In the genomic region with DNA sequence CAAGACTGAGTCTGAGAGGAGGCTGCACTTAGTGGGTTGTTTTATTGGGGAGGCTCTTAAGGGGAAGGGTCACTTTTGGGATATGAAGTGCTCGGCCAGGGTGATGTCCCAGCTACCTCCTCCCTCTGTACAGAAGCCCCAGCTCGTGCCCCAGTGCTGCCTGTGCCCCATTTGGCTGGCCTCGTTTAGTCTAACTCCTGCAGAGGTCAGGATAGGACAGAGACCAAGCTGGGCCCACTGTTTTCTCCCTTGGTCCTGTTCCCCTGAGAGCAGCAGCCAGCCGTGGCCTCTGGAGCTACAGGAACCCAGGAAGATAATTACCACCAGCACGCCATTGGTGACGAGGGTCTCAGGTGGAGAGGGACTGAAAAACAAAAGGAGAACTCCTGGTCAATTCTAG, we compare ENCODE assay signal across 1 cellular context.
TF ChIP-seq lines count a peak whose summit lies in the region.

No MANE protein-coding gene starts in this region.

TF ChIP-seq in GM23338, 12 proteins besides CTCF, POLR2A, EP300 and RAD21 (continued from another document):
- no peak for TF ChIP-seq ZNF462 (CRISPR knock-in tag; IDR thresholded peaks at IDR 0.05)
- no peak for TF ChIP-seq NANOG (IDR thresholded peaks at IDR 0.05; ENCODE audit: borderline replicate concordance)
- TF ChIP-seq CREB1 (CRISPR knock-in tag; IDR thresholded peaks at IDR 0.05; ENCODE audit: low read depth): no peak
- TF ChIP-seq, protein P1, sequence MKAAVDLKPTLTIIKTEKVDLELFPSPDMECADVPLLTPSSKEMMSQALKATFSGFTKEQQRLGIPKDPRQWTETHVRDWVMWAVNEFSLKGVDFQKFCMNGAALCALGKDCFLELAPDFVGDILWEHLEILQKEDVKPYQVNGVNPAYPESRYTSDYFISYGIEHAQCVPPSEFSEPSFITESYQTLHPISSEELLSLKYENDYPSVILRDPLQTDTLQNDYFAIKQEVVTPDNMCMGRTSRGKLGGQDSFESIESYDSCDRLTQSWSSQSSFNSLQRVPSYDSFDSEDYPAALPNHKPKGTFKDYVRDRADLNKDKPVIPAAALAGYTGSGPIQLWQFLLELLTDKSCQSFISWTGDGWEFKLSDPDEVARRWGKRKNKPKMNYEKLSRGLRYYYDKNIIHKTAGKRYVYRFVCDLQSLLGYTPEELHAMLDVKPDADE (IDR thresholded peaks at IDR 0.05): no peak
- TF ChIP-seq POLR2AphosphoS5 (IDR thresholded peaks at IDR 0.05; ENCODE audit: low read depth): no peak
